In genomic region chr14:80560800-80561199, GRCh38 we compare ENCODE assay signal across 15 cellular contexts.
DNase-seq lines count a peak whose midpoint lies in the region; ATAC-seq lines count a peak whose summit lies in the region.
"Had no signal": no experiment of that assay in that cellular context is flagged by ENCODE, and none has a peak within 500 bp of the region (broad histone marks: within the 10 kb centered on the region; RNA-seq: fewer than 3 reads in every experiment).

No MANE protein-coding gene starts in this region.

- CTCF ChIA-PET in T-cell (lab: Charles Lee), result no interaction called here

- H3K4me3 Mint-ChIP-seq in activated naive CD8-positive, alpha-beta T cell treated with anti-CD3 and anti-CD28 coated beads, Interleukin-2, amount 50 U/mL, for 24 hours, result no peak overlapping the region
- H3K4me3 Mint-ChIP-seq in activated naive CD8-positive, alpha-beta T cell treated with anti-CD3 and anti-CD28 coated beads for 36 hours, result no peak overlapping the region
- no peak overlapping the region for H3K4me3 Mint-ChIP-seq in T-cell
- H3K4me3 Mint-ChIP-seq: H9, neural progenitor cell had no signal

- no peaks in the 10 kb centered on the region for H3K4me1 Mint-ChIP-seq in activated naive CD8-positive, alpha-beta T cell treated with anti-CD3 and anti-CD28 coated beads, Interleukin-2, amount 50 U/mL, for 24 hours
- no peaks in the 10 kb centered on the region for H3K4me1 Mint-ChIP-seq in activated naive CD8-positive, alpha-beta T cell treated with anti-CD3 and anti-CD28 coated beads for 36 hours
- H3K4me1 Mint-ChIP-seq in T-cell, result no peaks in the 10 kb centered on the region

- peaks cover 2% of the 10 kb centered on the region for H3K36me3 Mint-ChIP-seq in activated naive CD8-positive, alpha-beta T cell treated with anti-CD3 and anti-CD28 coated beads, Interleukin-2, amount 50 U/mL, for 24 hours (ENCODE audit: low read depth)
- H3K36me3 Mint-ChIP-seq in activated naive CD8-positive, alpha-beta T cell treated with anti-CD3 and anti-CD28 coated beads for 36 hours, result peaks cover 2% of the 10 kb centered on the region
- H3K36me3 Mint-ChIP-seq in T-cell, result peaks cover 8% of the 10 kb centered on the region
- H3K36me3 Mint-ChIP-seq: neural progenitor cell had no signal

- ATAC-seq in activated naive CD8-positive, alpha-beta T cell treated with anti-CD3 and anti-CD28 coated beads, Interleukin-2, amount 50 U/mL, for 24 hours, result peak; percentile 43
- ATAC-seq in GM21786 (IDR thresholded peaks at IDR 0.05; ENCODE audit: unreplicated experiment) (peak; percentile 76), HG03159 (IDR thresholded peaks at IDR 0.05; ENCODE audit: unreplicated experiment) (peak; percentile 97), T-cell (replicated peaks in 1 of 4) (no peak)
- ATAC-seq: upper lobe of right lung had no signal

- no peak overlapping the region for H3K27ac Mint-ChIP-seq in activated naive CD8-positive, alpha-beta T cell treated with anti-CD3 and anti-CD28 coated beads, Interleukin-2, amount 50 U/mL, for 24 hours
- no peak overlapping the region for H3K27ac Mint-ChIP-seq in activated naive CD8-positive, alpha-beta T cell treated with anti-CD3 and anti-CD28 coated beads for 36 hours
- no peak overlapping the region for H3K27ac Mint-ChIP-seq in T-cell
- H3K27ac Mint-ChIP-seq: H9, neural progenitor cell had no signal

- peaks cover 3% of the 10 kb centered on the region for H3K9me3 Mint-ChIP-seq in activated naive CD8-positive, alpha-beta T cell treated with anti-CD3 and anti-CD28 coated beads, Interleukin-2, amount 50 U/mL, for 24 hours
- H3K9me3 Mint-ChIP-seq in activated naive CD8-positive, alpha-beta T cell treated with anti-CD3 and anti-CD28 coated beads for 36 hours, result no peaks in the 10 kb centered on the region
- H3K9me3 Mint-ChIP-seq in T-cell, result no peaks in the 10 kb centered on the region
- H3K9me3 Mint-ChIP-seq: H9, neural progenitor cell had no signal

- no peaks in the 10 kb centered on the region for H3K27me3 Mint-ChIP-seq in activated naive CD8-positive, alpha-beta T cell treated with anti-CD3 and anti-CD28 coated beads, Interleukin-2, amount 50 U/mL, for 24 hours
- no peaks in the 10 kb centered on the region for H3K27me3 Mint-ChIP-seq in activated naive CD8-positive, alpha-beta T cell treated with anti-CD3 and anti-CD28 coated beads for 36 hours
- H3K27me3 Mint-ChIP-seq in T-cell, result no peaks in the 10 kb centered on the region

- no peak for DNase-seq in activated naive CD8-positive, alpha-beta T cell treated with anti-CD3 and anti-CD28 coated beads, Interleukin-2, amount 50 U/mL, for 24 hours
- DNase-seq in activated naive CD8-positive, alpha-beta T cell treated with anti-CD3 and anti-CD28 coated beads for 36 hours, result no peak
- DNase-seq in OCI-M2 (lab: John Stamatoyannopoulos, UW; ENCODE audit: unreplicated experiment) (no peak), DMS53 (lab: John Stamatoyannopoulos, UW) (no peak), T-cell (no peak), hepatic stellate cell (ENCODE audit: low spot score) (no peak)
- DNase-seq: amniotic stem cell, colonic mucosa, H9, IMR-90, SHP77, upper lobe of right lung had no signal

- POLR2A ChIA-PET in T-cell (lab: Charles Lee), result no interaction called here

Comparison
In these comparisons a context has a peak if more than half of its experiments do, and no peak if none do; other contexts are left out.
1. ATAC-seq: peak in activated naive CD8-positive, alpha-beta T cell treated with anti-CD3 and anti-CD28 coated beads, Interleukin-2, amount 50 U/mL, for 24 hours (single experiment), GM21786 (single experiment) and HG03159 (single experiment); none in T-cell (0 of 4).